ENCODE assay signal across 8 cellular contexts in genomic region chr5:68217476-68217984, GRCh38. TPM values are rescaled to one million over a fixed set of nuclear protein-coding genes. Genes with fewer than 3 reads are reported as not detected.
A peak's percentile ranks its signal among the peaks of the same experiment; 100 is the strongest.
DNase-seq lines count a peak whose midpoint lies in the region; ATAC-seq, FAIRE-seq and TF ChIP-seq lines count a peak whose summit lies in the region.

No MANE protein-coding gene starts in this region.

- H3K9me3 ChIP-seq in KOPT-K1 (ENCODE audit: insufficient read depth, low read length, poor library complexity, severe bottlenecking) = peaks cover 5% of the 10 kb centered on the region
- peaks cover 0 to 10% (median 7%) of the 10 kb centered on the region in 3 experiments for H3K9me3 ChIP-seq in naive thymus-derived CD4-positive, alpha-beta T cell (ENCODE audit: control insufficient read depth in 2 of 3, low read length in 3 of 3)

- CTCF ChIA-PET in naive thymus-derived CD4-positive, alpha-beta T cell (lab: Charles Lee) = interaction anchor here (1.3 to 2.6 kb wide), 4 partner anchors 21 to 36 kb away, joined by 5 to 14 read pairs (median 10); no protein-coding TSS in a partner anchor

- H3K4me3 ChIP-seq in AG09309 (ENCODE audit: control insufficient read depth, low read depth, low read length) (peak overlapping the region; percentile 82), bronchial epithelial cell (ENCODE audit: low read depth, low read length) (peak overlapping the region; percentile 91)
- H3K4me3 ChIP-seq in naive thymus-derived CD4-positive, alpha-beta T cell (ENCODE audit: low read length) = peak overlapping the region; percentile 73

- H3K27ac ChIP-seq in KOPT-K1 (ENCODE audit: low read depth, low read length, poor library complexity, severe bottlenecking) = peak overlapping the region; percentile 98
- H3K27ac ChIP-seq in naive thymus-derived CD4-positive, alpha-beta T cell (ENCODE audit: low read depth, low read length) = peak overlapping the region; percentile 89

- intact Hi-C loops in naive thymus-derived CD4-positive, alpha-beta T cell (cut with micrococcal nuclease) = loop anchor here (2.0 to 10.0 kb wide), 9 partner anchors 35 to 1393 kb away; partner anchors contain the start of gene SLC30A5 (in 1 of the 2)

- peak overlapping the region in 8 of 9 donors; percentile 65 to 90 (median 70) for H3K27ac Mint-ChIP-seq in naive thymus-derived CD4-positive, alpha-beta T cell

- H3K36me3 ChIP-seq in KOPT-K1 (ENCODE audit: insufficient read depth, low read length) (peaks cover 22% of the 10 kb centered on the region; the same call in 1 of the 2 replicates), bronchial epithelial cell (ENCODE audit: control insufficient read depth, insufficient read depth, low read length) (no peaks in the 10 kb centered on the region)
- H3K36me3 ChIP-seq in naive thymus-derived CD4-positive, alpha-beta T cell (ENCODE audit: control insufficient read depth in 2 of 3, insufficient read depth in 3 of 3, low read length in 3 of 3) = peaks cover 0 to 19% (median 0%) of the 10 kb centered on the region in 3 experiments

- TF ChIP-seq CTCF in AG09309 (IDR thresholded peaks at IDR 0.05; ENCODE audit: control insufficient read depth, insufficient read depth, low read depth, low read length, missing control alignments) = no peak
- TF ChIP-seq CTCF in bronchial epithelial cell (IDR thresholded peaks at IDR 0.05; ENCODE audit: insufficient read depth, low read length, severe bottlenecking) = no peak

- no peak for ATAC-seq in naive thymus-derived CD4-positive, alpha-beta T cell
- ATAC-seq in HG02588 (IDR thresholded peaks at IDR 0.05; ENCODE audit: unreplicated experiment) (no peak), GM19395 (IDR thresholded peaks at IDR 0.05; ENCODE audit: unreplicated experiment) (no peak), HG03460 (IDR thresholded peaks at IDR 0.05; ENCODE audit: unreplicated experiment) (no peak)

- peaks cover 0 to 21% (median 17%) of the 10 kb centered on the region in 5 donors for H3K36me3 Mint-ChIP-seq in naive thymus-derived CD4-positive, alpha-beta T cell

- peaks cover 46 to 64% (median 62%) of the 10 kb centered on the region in 7 donors for H3K4me1 Mint-ChIP-seq in naive thymus-derived CD4-positive, alpha-beta T cell

- peaks cover 0 to 5% (median 2%) of the 10 kb centered on the region in 11 donors for H3K9me3 Mint-ChIP-seq in naive thymus-derived CD4-positive, alpha-beta T cell

- no peak for DNase-seq in AG09309 (ENCODE audit: low read depth)
- DNase-seq in bronchial epithelial cell (ENCODE audit: low read depth) = no peak
- DNase-seq in naive thymus-derived CD4-positive, alpha-beta T cell = no peak
- DNase-seq in HT-29 (ENCODE audit: low spot score) = no peak

- POLR2A ChIA-PET in naive thymus-derived CD4-positive, alpha-beta T cell (lab: Charles Lee) = interaction anchor here (1.1 to 4.0 kb wide), 10 partner anchors 10 to 995 kb away, joined by 5 to 28 read pairs (median 14); no protein-coding TSS in a partner anchor

- no peaks in the 10 kb centered on the region for H3K27me3 Mint-ChIP-seq in naive thymus-derived CD4-positive, alpha-beta T cell

- H3K4me3 Mint-ChIP-seq in naive thymus-derived CD4-positive, alpha-beta T cell = peak overlapping the region; percentile 84 to 94 (median 92)

- no peaks in the 10 kb centered on the region for H3K27me3 ChIP-seq in bronchial epithelial cell (ENCODE audit: control insufficient read depth, insufficient read depth, low read length)
- H3K27me3 ChIP-seq in naive thymus-derived CD4-positive, alpha-beta T cell (ENCODE audit: control insufficient read depth in 2 of 2, insufficient read depth in 2 of 2, low read length in 2 of 2) = no peaks in the 10 kb centered on the region

- H3K4me1 ChIP-seq in naive thymus-derived CD4-positive, alpha-beta T cell (ENCODE audit: control insufficient read depth in 2 of 2, insufficient read depth in 2 of 2, low read length in 2 of 2) = peaks cover 23 to 30% of the 10 kb centered on the region in 2 donors

- FAIRE-seq in bronchial epithelial cell (lab: Jason Lieb, UNC) = no peak

RNA-seq across cellular contexts. Expression of gene PIK3R1, which starts 2.0 kb away (rescaled TPM):
- total RNA-seq in bronchial epithelial cell = 12.7 and 15.5 TPM in 2 replicates
- 100 to 1,000 TPM in 4 of 5 experiments, 10 to 100 TPM in 1; 72.0 to 207 (median 131) TPM for total RNA-seq in naive thymus-derived CD4-positive, alpha-beta T cell
- 100 to 1,000 TPM in 1 of 2 donors, 10 to 100 TPM in 1; 85.1 to 110 TPM for polyA plus RNA-seq in naive thymus-derived CD4-positive, alpha-beta T cell
- total RNA-seq in HT-29 (2014; rRNA removed; shearing (Covaris generic)) = 31.3 and 33.4 TPM in 2 replicates
